In the genomic region with DNA sequence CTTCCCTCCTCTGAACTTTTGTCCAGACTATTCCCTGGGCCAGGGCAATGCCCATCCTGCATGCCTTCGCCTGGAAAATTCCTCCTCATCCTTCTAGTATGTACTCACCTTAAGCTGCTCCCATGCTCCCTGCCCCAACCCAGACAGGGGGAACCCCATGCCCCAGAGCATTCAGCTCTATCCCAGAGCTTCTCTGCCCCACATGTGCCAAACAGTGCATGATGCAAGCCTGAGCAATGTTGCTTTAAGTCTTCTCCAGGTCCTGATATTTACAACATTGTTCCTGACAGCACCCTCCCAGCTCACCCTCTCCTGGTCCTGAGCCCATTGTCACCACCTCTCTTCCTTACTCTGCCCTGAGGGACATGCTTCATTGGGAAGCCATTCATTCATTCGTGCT, we compare ENCODE assay signal across 18 cellular contexts. TPM values are rescaled to one million over a fixed set of nuclear protein-coding genes. Genes with fewer than 3 reads are reported as not detected.
A peak's percentile ranks its signal among the peaks of the same experiment; 100 is the strongest.
DNase-seq lines count a peak whose midpoint lies in the region; ATAC-seq and TF ChIP-seq lines count a peak whose summit lies in the region.
"Had no signal": no experiment of that assay in that cellular context is flagged by ENCODE, and none has a peak within 500 bp of the region (broad histone marks: within the 10 kb centered on the region; RNA-seq: fewer than 3 reads in every experiment).

No MANE protein-coding gene starts in this region.

- H3K36me3 Mint-ChIP-seq in WTC11: peaks cover under 1% of the 10 kb centered on the region; the same call in 1 of the 2 replicates

- peaks cover 11% of the 10 kb centered on the region for H3K27me3 ChIP-seq in foreskin keratinocyte
- H3K27me3 ChIP-seq: BLaER1 treated with 17β-estradiol and CSF1 and Interleukin-3, amounts not matched to agents 10 nM and 100 nM; vagina had no signal

- H3K4me1 Mint-ChIP-seq in WTC11: no peaks in the 10 kb centered on the region
- H3K4me1 Mint-ChIP-seq: activated naive CD8-positive, alpha-beta T cell treated with anti-CD3 and anti-CD28 coated beads, Interleukin-2, amount 50 U/mL, for 24 hours; activated T-helper 17 cell treated with anti-CD3 and anti-CD28 coated beads, Interleukin-2, amount 50 U/mL, for 72 hours had no signal

- TF ChIP-seq CTCF in WTC11 (IDR thresholded peaks at IDR 0.05) (no peak), foreskin keratinocyte (conservative IDR thresholded peaks at IDR 0.05) (no peak)

- H3K9me3 Mint-ChIP-seq in WTC11: peaks cover 9% of the 10 kb centered on the region
- H3K9me3 Mint-ChIP-seq: activated naive CD8-positive, alpha-beta T cell treated with anti-CD3 and anti-CD28 coated beads, Interleukin-2, amount 50 U/mL, for 24 hours; activated T-helper 17 cell treated with anti-CD3 and anti-CD28 coated beads, Interleukin-2, amount 50 U/mL, for 72 hours had no signal

- POLR2A ChIA-PET in WTC11 (lab: Charles Lee): no interaction called here

- no peak overlapping the region for H3K27ac ChIP-seq in foreskin keratinocyte
- H3K27ac ChIP-seq: BLaER1 treated with 17β-estradiol and CSF1 and Interleukin-3, amounts not matched to agents 10 nM and 100 nM; neutrophil; vagina had no signal

- DNase-seq in NCI-H345 (lab: John Stamatoyannopoulos, UW) (peak; percentile 62), NCI-H345 treated with DMSO at 0.1 percent for 48 hours (lab: John Stamatoyannopoulos, UW; ENCODE audit: unreplicated experiment) (no peak), WTC11 (ENCODE audit: low spot score) (no peak), foreskin keratinocyte (peak; percentile 37 to 73), NCI-H82 (lab: John Stamatoyannopoulos, UW) (no peak), SK-N-DZ (ENCODE audit: low spot score) (no peak), GF-D8 (lab: John Stamatoyannopoulos, UW) (no peak)
- DNase-seq: activated naive CD8-positive, alpha-beta T cell treated with anti-CD3 and anti-CD28 coated beads, Interleukin-2, amount 50 U/mL, for 24 hours; kidney; NCI-H1436; substantia nigra had no signal

- no peak overlapping the region for H3K4me3 Mint-ChIP-seq in WTC11
- H3K4me3 Mint-ChIP-seq: activated naive CD8-positive, alpha-beta T cell treated with anti-CD3 and anti-CD28 coated beads, Interleukin-2, amount 50 U/mL, for 24 hours; activated T-helper 17 cell treated with anti-CD3 and anti-CD28 coated beads, Interleukin-2, amount 50 U/mL, for 72 hours had no signal

- no peaks in the 10 kb centered on the region for H3K27me3 Mint-ChIP-seq in WTC11 (ENCODE audit: low read depth)

- H3K27ac Mint-ChIP-seq in WTC11: no peak overlapping the region
- H3K27ac Mint-ChIP-seq: activated naive CD8-positive, alpha-beta T cell treated with anti-CD3 and anti-CD28 coated beads, Interleukin-2, amount 50 U/mL, for 24 hours; activated T-helper 17 cell treated with anti-CD3 and anti-CD28 coated beads, Interleukin-2, amount 50 U/mL, for 72 hours had no signal

- ATAC-seq in WTC11 (no peak), foreskin keratinocyte (peak; percentile 67)
- ATAC-seq: activated naive CD8-positive, alpha-beta T cell treated with anti-CD3 and anti-CD28 coated beads, Interleukin-2, amount 50 U/mL, for 24 hours; activated T-helper 17 cell treated with anti-CD3 and anti-CD28 coated beads, Interleukin-2, amount 50 U/mL, for 72 hours had no signal

- peaks cover 5% of the 10 kb centered on the region for H3K4me1 ChIP-seq in foreskin keratinocyte
- H3K4me1 ChIP-seq: BLaER1 treated with 17β-estradiol and CSF1 and Interleukin-3, amounts not matched to agents 10 nM and 100 nM; vagina had no signal

- no peak for TF ChIP-seq EP300 in Ishikawa (IDR thresholded peaks at IDR 0.05; ENCODE audit: borderline replicate concordance)

- CTCF ChIA-PET in WTC11 (lab: Charles Lee): interaction anchor here (0.6 to 2.1 kb wide), 6 partner anchors 13 to 624 kb away, joined by 3 to 10 read pairs (median 4); no protein-coding TSS in a partner anchor

- TF ChIP-seq RAD21 in Ishikawa (IDR thresholded peaks at IDR 0.05; ENCODE audit: low read depth): no peak

TF ChIP-seq in Ishikawa, 13 proteins besides CTCF, POLR2A, EP300 and RAD21:
- TF ChIP-seq, protein P1, sequence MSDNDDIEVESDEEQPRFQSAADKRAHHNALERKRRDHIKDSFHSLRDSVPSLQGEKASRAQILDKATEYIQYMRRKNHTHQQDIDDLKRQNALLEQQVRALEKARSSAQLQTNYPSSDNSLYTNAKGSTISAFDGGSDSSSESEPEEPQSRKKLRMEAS (IDR thresholded peaks at IDR 0.05): 0 out of 2 replicates have a peak, but pooled peaks have one; percentile 27
- no peak for TF ChIP-seq EGR1 (IDR thresholded peaks at IDR 0.05)

TF ChIP-seq in WTC11, 78 proteins besides CTCF, POLR2A, EP300 and RAD21:
- TF ChIP-seq ZNF232 (CRISPR knock-in tag; IDR thresholded peaks at IDR 0.05): no peak
- peak; percentile 94 for TF ChIP-seq GABPB1 (CRISPR knock-in tag; IDR thresholded peaks at IDR 0.05)
- TF ChIP-seq, protein P1 (CRISPR knock-in tag; IDR thresholded peaks at IDR 0.05): 0 out of 2 replicates have a peak, but pooled peaks have one; percentile 15
- TF ChIP-seq ELF4 (CRISPR knock-in tag; IDR thresholded peaks at IDR 0.05; ENCODE audit: low read depth): no peak
- TF ChIP-seq, protein P2, sequence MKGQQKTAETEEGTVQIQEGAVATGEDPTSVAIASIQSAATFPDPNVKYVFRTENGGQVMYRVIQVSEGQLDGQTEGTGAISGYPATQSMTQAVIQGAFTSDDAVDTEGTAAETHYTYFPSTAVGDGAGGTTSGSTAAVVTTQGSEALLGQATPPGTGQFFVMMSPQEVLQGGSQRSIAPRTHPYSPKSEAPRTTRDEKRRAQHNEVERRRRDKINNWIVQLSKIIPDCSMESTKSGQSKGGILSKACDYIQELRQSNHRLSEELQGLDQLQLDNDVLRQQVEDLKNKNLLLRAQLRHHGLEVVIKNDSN (CRISPR knock-in tag; IDR thresholded peaks at IDR 0.05): no peak
- no peak for TF ChIP-seq IRF2 (CRISPR knock-in tag; IDR thresholded peaks at IDR 0.05; ENCODE audit: borderline replicate concordance, low read depth)
- no peak for TF ChIP-seq MXD4 (CRISPR knock-in tag; IDR thresholded peaks at IDR 0.05; ENCODE audit: borderline replicate concordance)
- TF ChIP-seq, protein P3, sequence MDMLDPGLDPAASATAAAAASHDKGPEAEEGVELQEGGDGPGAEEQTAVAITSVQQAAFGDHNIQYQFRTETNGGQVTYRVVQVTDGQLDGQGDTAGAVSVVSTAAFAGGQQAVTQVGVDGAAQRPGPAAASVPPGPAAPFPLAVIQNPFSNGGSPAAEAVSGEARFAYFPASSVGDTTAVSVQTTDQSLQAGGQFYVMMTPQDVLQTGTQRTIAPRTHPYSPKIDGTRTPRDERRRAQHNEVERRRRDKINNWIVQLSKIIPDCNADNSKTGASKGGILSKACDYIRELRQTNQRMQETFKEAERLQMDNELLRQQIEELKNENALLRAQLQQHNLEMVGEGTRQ (CRISPR knock-in tag; IDR thresholded peaks at IDR 0.05): no peak
- no peak for TF ChIP-seq JUN (CRISPR knock-in tag; IDR thresholded peaks at IDR 0.05)

RNA-seq across cellular contexts. Expression of a gene that starts 23.3 kb away (rescaled TPM):
- total RNA-seq in WTC11 (2021) (8.9 to 10.6 TPM (median 9.0 TPM) in 3 replicates), foreskin keratinocyte (not detected in 2 replicates)
- polyA plus RNA-seq in foreskin keratinocyte: not detected in 2 replicates
- 0.44 and 1.1 TPM in 2 replicates for polyA plus RNA-seq in SK-N-DZ (2014; cell fraction: cytosol; rRNA removed)
- 0.18 and 0.28 TPM in 2 replicates for polyA plus RNA-seq in SK-N-DZ (2014; cell fraction: nucleus; rRNA removed)
- total RNA-seq: dermis microvascular lymphatic vessel endothelial cell, kidney, lung, vagina had no signal

Comparison
In these comparisons a context has a peak if more than half of its experiments do, and no peak if none do; other contexts are left out.
1. DNase-seq: peak in NCI-H345 (single experiment) and foreskin keratinocyte (2 of 2); none in NCI-H345 treated with DMSO at 0.1 percent for 48 hours (single experiment), WTC11 (single experiment), NCI-H82 (single experiment), SK-N-DZ (single experiment) and GF-D8 (single experiment).